17 cellular contexts compared by ENCODE assay signal in the genomic region with DNA sequence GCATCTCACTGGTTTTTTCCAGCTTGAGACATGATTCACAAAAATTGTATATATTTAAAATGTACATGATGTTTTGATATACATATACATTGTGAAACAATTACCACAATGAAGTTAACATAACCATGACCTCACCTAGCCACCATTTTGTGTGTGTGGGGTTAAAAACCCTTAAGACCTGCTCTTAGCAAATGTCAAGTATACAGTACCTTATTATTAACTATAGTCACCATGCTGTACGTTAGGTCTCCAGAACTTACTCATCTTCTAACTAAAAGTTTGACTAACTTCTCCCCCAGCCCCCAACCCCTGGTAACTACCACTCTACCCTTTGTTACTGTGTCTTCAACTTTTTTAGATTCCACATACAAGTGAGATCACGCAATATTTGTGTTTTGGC. TPM values are rescaled to one million over a fixed set of nuclear protein-coding genes. Genes with fewer than 3 reads are reported as not detected.
DNase-seq lines count a peak whose midpoint lies in the region; ATAC-seq and TF ChIP-seq lines count a peak whose summit lies in the region.
"Had no signal": no experiment of that assay in that cellular context is flagged by ENCODE, and none has a peak within 500 bp of the region (broad histone marks: within the 10 kb centered on the region; RNA-seq: fewer than 3 reads in every experiment).

No MANE protein-coding gene starts in this region.

- no peaks in the 10 kb centered on the region for H3K9me3 Mint-ChIP-seq in activated T-cell treated with anti-CD3 and anti-CD28 coated beads, Interleukin-2, amount 50 U/mL, for 24 hours
- H3K9me3 Mint-ChIP-seq in central memory CD8-positive, alpha-beta T cell, result no peaks in the 10 kb centered on the region
- H3K9me3 Mint-ChIP-seq: GM23338 had no signal

- no TSS peak for BruUV-seq in OCI-LY7 (replicated peaks; lab: Mats Ljungman, UMichigan)

- no peak for TF ChIP-seq CTCF in OCI-LY7 (conservative IDR thresholded peaks at IDR 0.05; ENCODE audit: low read length)

- ATAC-seq in central memory CD8-positive, alpha-beta T cell (replicated peaks; ENCODE audit: extremely low read depth, poor library complexity, severe bottlenecking), result no peak
- ATAC-seq in stimulated activated naive CD8-positive, alpha-beta T cell treated with anti-CD3 and anti-CD28 coated beads, Interleukin-15, Interleukin-2, amounts not matched to agents 100 U/mL and 50 U/mL, for 24 hours, result peak; percentile 55
- ATAC-seq: GM23338 had no signal

- H3K4me1 ChIP-seq in OCI-LY7 (ENCODE audit: insufficient read depth, low read length, poor library complexity, severe bottlenecking), result peaks cover 77% of the 10 kb centered on the region
- H3K4me1 ChIP-seq: BE2C, SJCRH30 had no signal

- peak overlapping the region; percentile 87 for H3K4me2 ChIP-seq in OCI-LY7 (ENCODE audit: low read length)

- intact Hi-C loops in OCI-LY7 (cut with micrococcal nuclease; ENCODE audit: unreplicated experiment), result loop anchor here (2.0 to 10.0 kb wide), 2 partner anchors 193 to 813 kb away; no protein-coding TSS in a partner anchor

- POLR2A ChIA-PET in OCI-LY7 (lab: Charles Lee), result interaction anchor here (0.6 to 2.9 kb wide), 9 partner anchors 11 to 305 kb away, joined by 3 to 15 read pairs (median 4); no protein-coding TSS in a partner anchor

- no peak for DNase-seq in activated T-cell treated with anti-CD3 and anti-CD28 coated beads, Interleukin-2, amount 50 U/mL, for 24 hours
- DNase-seq in activated T-cell treated with anti-CD3 and anti-CD28 coated beads, Interleukin-2, amount 50 U/mL, for 1 hour, result no peak
- DNase-seq in OCI-LY7 (ENCODE audit: low spot score), result peak; percentile 44
- no peak for DNase-seq in central memory CD8-positive, alpha-beta T cell (ENCODE audit: low spot score in 2 of 2)
- DNase-seq in stimulated activated naive CD8-positive, alpha-beta T cell treated with anti-CD3 and anti-CD28 coated beads, Interleukin-15, Interleukin-2, amounts not matched to agents 100 U/mL and 50 U/mL, for 24 hours, result no peak
- DNase-seq in mucosa of gallbladder (ENCODE audit: low spot score), result no peak
- DNase-seq in SIG-M5 (lab: John Stamatoyannopoulos, UW), result no peak
- no peak for DNase-seq in activated naive CD4-positive, alpha-beta T cell treated with anti-CD3 and anti-CD28 coated beads, Interleukin-2, amount 50 U/mL, for 16 hours
- DNase-seq: 8988T, BE2C, DMS 273 treated with DMSO at 0.1 percent for 48 hours, GF-D8, NCI-H1092, NCI-H345, SJCRH30 had no signal

- peaks cover 50% of the 10 kb centered on the region; the same call in 1 of the 2 replicates for H3K9me3 ChIP-seq in OCI-LY7 (ENCODE audit: low read length)
- H3K9me3 ChIP-seq: BE2C, SJCRH30 had no signal

- H3K27ac ChIP-seq in OCI-LY7 (ENCODE audit: low read depth, low read length, poor library complexity, severe bottlenecking), result peak overlapping the region; percentile 98
- H3K27ac ChIP-seq: RWPE1, SJCRH30 had no signal

- no peaks in the 10 kb centered on the region for H3K9me2 ChIP-seq in OCI-LY7 (ENCODE audit: insufficient read depth, low read length)

- peaks cover 31% of the 10 kb centered on the region for H3K36me3 Mint-ChIP-seq in activated T-cell treated with anti-CD3 and anti-CD28 coated beads, Interleukin-2, amount 50 U/mL, for 24 hours (ENCODE audit: low read depth)
- peaks cover 27% of the 10 kb centered on the region for H3K36me3 Mint-ChIP-seq in central memory CD8-positive, alpha-beta T cell (ENCODE audit: insufficient read depth)

- peak overlapping the region; percentile 63 for H3K4me3 ChIP-seq in OCI-LY7 (ENCODE audit: low read depth, low read length, poor library complexity, severe bottlenecking)
- H3K4me3 ChIP-seq: GM23338, SJCRH30 had no signal

- H3K4me3 Mint-ChIP-seq in activated T-cell treated with anti-CD3 and anti-CD28 coated beads, Interleukin-2, amount 50 U/mL, for 24 hours, result peak overlapping the region; percentile 65
- H3K4me3 Mint-ChIP-seq in central memory CD8-positive, alpha-beta T cell, result peak overlapping the region; percentile 79
- H3K4me3 Mint-ChIP-seq: GM23338 had no signal

- no peaks in the 10 kb centered on the region for H3K79me2 ChIP-seq in OCI-LY7 (ENCODE audit: insufficient read depth, low read depth, low read length)

- no peaks in the 10 kb centered on the region for H4K20me1 ChIP-seq in OCI-LY7 (ENCODE audit: insufficient read depth, low read length)

- peaks cover 45% of the 10 kb centered on the region for H3K36me3 ChIP-seq in OCI-LY7 (ENCODE audit: insufficient read depth, low read length)
- H3K36me3 ChIP-seq: BE2C, SJCRH30 had no signal

- H3K27ac Mint-ChIP-seq in activated T-cell treated with anti-CD3 and anti-CD28 coated beads, Interleukin-2, amount 50 U/mL, for 24 hours, result peak overlapping the region; percentile 87
- peak overlapping the region; percentile 94 for H3K27ac Mint-ChIP-seq in central memory CD8-positive, alpha-beta T cell (ENCODE audit: low read depth)

- peaks cover 7% of the 10 kb centered on the region for H3K27me3 Mint-ChIP-seq in activated T-cell treated with anti-CD3 and anti-CD28 coated beads, Interleukin-2, amount 50 U/mL, for 24 hours
- no peaks in the 10 kb centered on the region for H3K27me3 Mint-ChIP-seq in central memory CD8-positive, alpha-beta T cell

- H2AFZ ChIP-seq in OCI-LY7 (ENCODE audit: low read length), result peak overlapping the region; percentile 84; the same call in 1 of the 2 replicates

- peaks cover 57% of the 10 kb centered on the region for H3K4me1 Mint-ChIP-seq in activated T-cell treated with anti-CD3 and anti-CD28 coated beads, Interleukin-2, amount 50 U/mL, for 24 hours (ENCODE audit: low read depth)
- peaks cover 64% of the 10 kb centered on the region for H3K4me1 Mint-ChIP-seq in central memory CD8-positive, alpha-beta T cell

- CTCF ChIA-PET in OCI-LY7 (lab: Charles Lee; ENCODE audit: unreplicated experiment), result interaction anchor here (1.7 kb wide), 1 partner anchor 146 kb away, joined by 3 read pairs; no protein-coding TSS in a partner anchor

RNA-seq across cellular contexts. Expression of a gene that starts 52.6 kb away (rescaled TPM):
- total RNA-seq in OCI-LY7 (2014; rRNA removed; shearing (Covaris generic)), result 0.85 and 1.0 TPM in 2 replicates
- total RNA-seq in OCI-LY7 (2022), result 0.95 and 1.6 TPM in 2 replicates
- 2.6 TPM for total RNA-seq in mucosa of gallbladder

RNA-seq across cellular contexts. Expression of a gene that starts 55.1 kb away (rescaled TPM):
- 35.6 and 44.4 TPM in 2 replicates for total RNA-seq in OCI-LY7 (2014; rRNA removed; shearing (Covaris generic))
- total RNA-seq in OCI-LY7 (2022) (54.7 and 66.5 TPM in 2 replicates), mucosa of gallbladder (11.9 TPM)
